In genomic region chr9:87500894-87501656, GRCh38 we compare ENCODE assay signal across 15 cellular contexts. TPM values are rescaled to one million over a fixed set of nuclear protein-coding genes. Genes with fewer than 3 reads are reported as not detected.
DNase-seq lines count a peak whose midpoint lies in the region; ATAC-seq, FAIRE-seq and TF ChIP-seq lines count a peak whose summit lies in the region.
"Had no signal": no experiment of that assay in that cellular context is flagged by ENCODE, and none has a peak within 500 bp of the region (broad histone marks: within the 10 kb centered on the region; RNA-seq: fewer than 3 reads in every experiment).

No MANE protein-coding gene starts in this region.

- no peak overlapping the region for H2BK12ac ChIP-seq in trophoblast cell (ENCODE audit: low read length)

- H2BK5ac ChIP-seq in trophoblast cell (ENCODE audit: low read depth, low read length, poor library complexity): no peak overlapping the region

- no peak overlapping the region for H2BK120ac ChIP-seq in trophoblast cell (ENCODE audit: insufficient read depth, low read length, poor library complexity)

- peak overlapping the region; percentile 79 for H3K4me2 ChIP-seq in A549
- peak overlapping the region; percentile 98; the same call in 1 of the 2 replicates for H3K4me2 ChIP-seq in MM.1S (ENCODE audit: low read depth, low read length)
- H3K4me2 ChIP-seq in endothelial cell of umbilical vein (ENCODE audit: insufficient read depth, low read length): peak overlapping the region; percentile 99
- peak overlapping the region; percentile 99 for H3K4me2 ChIP-seq in neural cell (ENCODE audit: low read length)
- H3K4me2 ChIP-seq in trophoblast cell (ENCODE audit: low read length): no peak overlapping the region

- FAIRE-seq in A549 (lab: Jason Lieb, UNC): no peak
- FAIRE-seq in endothelial cell of umbilical vein (lab: Jason Lieb, UNC): no peak
- FAIRE-seq: GM12892, kidney had no signal

- H4K91ac ChIP-seq in trophoblast cell (ENCODE audit: low read depth, low read length): no peak overlapping the region

- H3K14ac ChIP-seq in trophoblast cell (ENCODE audit: low read length): no peak overlapping the region

- H3F3A ChIP-seq in MM.1S (ENCODE audit: insufficient read depth, low read length) (peaks cover 29% of the 10 kb centered on the region), neural cell (ENCODE audit: insufficient read depth, low read length, poor library complexity, severe bottlenecking) (peaks cover 5% of the 10 kb centered on the region)

- no peak overlapping the region for H3K9ac ChIP-seq in MM.1S (ENCODE audit: low read length)
- H3K9ac ChIP-seq in endothelial cell of umbilical vein (replicated peaks; ENCODE audit: extremely low read depth, insufficient read depth, low read length): no peak overlapping the region
- H3K9ac ChIP-seq in neural cell (ENCODE audit: low read length): no peak overlapping the region
- no peak overlapping the region for H3K9ac ChIP-seq in trophoblast cell (ENCODE audit: low read length)
- H3K9ac ChIP-seq: GM23248 had no signal

- no peak overlapping the region for H3K23ac ChIP-seq in trophoblast cell (ENCODE audit: low read length)

- no peak for DNase-seq in A549 (ENCODE audit: low read depth in 1 of 2, low spot score in 1 of 2)
- no peak for DNase-seq in MM.1S
- DNase-seq in endothelial cell of umbilical vein (ENCODE audit: low read depth, low spot score): no peak
- no peak for DNase-seq in trophoblast cell
- DNase-seq in cortex of kidney (lab: John Stamatoyannopoulos, UW): no peak
- DNase-seq in NCI-H524 (lab: John Stamatoyannopoulos, UW): no peak
- DNase-seq: activated CD4-positive, CD25-positive, alpha-beta regulatory T cell treated with anti-CD3 and anti-CD28 coated beads, Interleukin-2, amount 50 U/mL, for 72 hours; CD8-positive, alpha-beta memory T cell; heart right ventricle; kidney; NCI-H1436 had no signal

- no TSS peak for BruUV-seq in endothelial cell of umbilical vein (replicated peaks; lab: Mats Ljungman, UMichigan)

- H3K9me3 ChIP-seq in A549 (no peaks in the 10 kb centered on the region), MM.1S (replicated peaks; ENCODE audit: insufficient read depth, low read length) (no peaks in the 10 kb centered on the region), endothelial cell of umbilical vein (replicated peaks; ENCODE audit: control insufficient read depth, insufficient read depth, low read length) (no peaks in the 10 kb centered on the region), neural cell (ENCODE audit: low read length) (no peaks in the 10 kb centered on the region), trophoblast cell (ENCODE audit: insufficient read depth, low read depth, low read length) (no peaks in the 10 kb centered on the region)
- H3K9me3 ChIP-seq: heart right ventricle had no signal

- CTCF ChIA-PET in A549 (lab: Yijun Ruan, JAX) (interaction anchor here (0.6 to 1.3 kb wide), 2 partner anchors 164 to 1021 kb away, joined by 3 read pairs; no protein-coding TSS in a partner anchor), endothelial cell of umbilical vein (lab: Charles Lee) (interaction anchor here (1.5 kb wide), 1 partner anchor 44 kb away, joined by 4 read pairs; no protein-coding TSS in a partner anchor)

- no peak overlapping the region for H3K18ac ChIP-seq in trophoblast cell (ENCODE audit: low read length)

- no peak for TF ChIP-seq CTCF in A549 (IDR thresholded peaks at IDR 0.05)
- no peak for TF ChIP-seq CTCF in MM.1S (IDR thresholded peaks at IDR 0.05; ENCODE audit: low read length)
- no peak for TF ChIP-seq CTCF in endothelial cell of umbilical vein (IDR thresholded peaks at IDR 0.05; ENCODE audit: extremely low read depth in 1 of 2, insufficient read depth in 1 of 2, low read depth in 1 of 2, low read length in 2 of 2)
- TF ChIP-seq CTCF in neural cell (IDR thresholded peaks at IDR 0.05; ENCODE audit: poor library complexity, severe bottlenecking): no peak

- H3K27me3 ChIP-seq in MM.1S (replicated peaks; ENCODE audit: insufficient read depth, low read length) (no peaks in the 10 kb centered on the region), endothelial cell of umbilical vein (ENCODE audit: control insufficient read depth in 2 of 2, insufficient read depth in 2 of 2, low read length in 2 of 2) (no peaks in the 10 kb centered on the region), neural cell (ENCODE audit: insufficient read depth, low read depth, low read length) (no peaks in the 10 kb centered on the region), trophoblast cell (ENCODE audit: insufficient read depth, low read length) (no peaks in the 10 kb centered on the region)

- no peak overlapping the region for H3K4ac ChIP-seq in trophoblast cell (ENCODE audit: low read depth, low read length)

- peaks cover 13% of the 10 kb centered on the region for H3K79me1 ChIP-seq in trophoblast cell (ENCODE audit: low read length)

- H3K79me2 ChIP-seq in MM.1S (ENCODE audit: low read length) (peaks cover 77% of the 10 kb centered on the region), endothelial cell of umbilical vein (ENCODE audit: control insufficient read depth, insufficient read depth, low read length) (peaks cover 46% of the 10 kb centered on the region), neural cell (replicated peaks; ENCODE audit: insufficient read depth, low read length) (peaks cover 58% of the 10 kb centered on the region), trophoblast cell (ENCODE audit: control insufficient read depth, insufficient read depth, low read length, poor library complexity) (peaks cover 14% of the 10 kb centered on the region)

- H4K8ac ChIP-seq in trophoblast cell (ENCODE audit: low read depth, low read length): no peak overlapping the region

- H3K36me3 ChIP-seq in MM.1S (replicated peaks; ENCODE audit: insufficient read depth, low read length) (no peaks in the 10 kb centered on the region), endothelial cell of umbilical vein (ENCODE audit: control insufficient read depth in 2 of 2, extremely low read depth in 1 of 2, insufficient read depth in 2 of 2, low read length in 2 of 2) (no peaks in the 10 kb centered on the region), neural cell (ENCODE audit: insufficient read depth, low read length) (peaks cover 2% of the 10 kb centered on the region), trophoblast cell (ENCODE audit: control insufficient read depth in 1 of 2, insufficient read depth in 2 of 2, low read length in 2 of 2) (peaks cover 2 to 5% of the 10 kb centered on the region in 2 experiments)
- H3K36me3 ChIP-seq: heart right ventricle had no signal

- H3K9me2 ChIP-seq in MM.1S (replicated peaks; ENCODE audit: insufficient read depth, low read length): no peaks in the 10 kb centered on the region
- H3K9me2 ChIP-seq in neural cell (ENCODE audit: insufficient read depth, low read length): no peaks in the 10 kb centered on the region

- TF ChIP-seq EP300 in A549 (IDR thresholded peaks at IDR 0.05) (no peak), neural cell (conservative IDR thresholded peaks at IDR 0.05; ENCODE audit: poor library complexity, severe bottlenecking) (no peak)

- H2AFZ ChIP-seq in MM.1S (ENCODE audit: low read length): no peak overlapping the region
- H2AFZ ChIP-seq in endothelial cell of umbilical vein (ENCODE audit: low read depth, low read length): no peak overlapping the region
- no peak overlapping the region for H2AFZ ChIP-seq in neural cell (ENCODE audit: low read depth, low read length)
- H2AFZ ChIP-seq in trophoblast cell (ENCODE audit: insufficient read depth, low read length, poor library complexity): no peak overlapping the region
- H2AFZ ChIP-seq: GM23248 had no signal

- dilution Hi-C loops in endothelial cell of umbilical vein (cut with MboI; ENCODE audit: extremely low pct_ligation_motif_present, low sequenced_read_pairs): no loop called here

- no peak overlapping the region for H3K4me3 ChIP-seq in A549
- 0 out of 2 replicates have a peak overlapping the region, but pooled peaks have one; percentile 0 for H3K4me3 ChIP-seq in MM.1S (ENCODE audit: low read length)
- H3K4me3 ChIP-seq in endothelial cell of umbilical vein (replicated peaks in 1 of 3; ENCODE audit: insufficient read depth in 1 of 3, low read depth in 1 of 3, low read length in 3 of 3): no peak overlapping the region
- peak overlapping the region; percentile 97 for H3K4me3 ChIP-seq in neural cell (ENCODE audit: low read length)
- H3K4me3 ChIP-seq in trophoblast cell (ENCODE audit: low read depth, low read length): no peak overlapping the region
- H3K4me3 ChIP-seq: GM23248 had no signal

- intact Hi-C loops in endothelial cell of umbilical vein (cut with micrococcal nuclease): loop anchor here (5.0 to 10.0 kb wide), 2 partner anchors 46 to 1274 kb away; no protein-coding TSS in a partner anchor

- ATAC-seq in A549: no peak
- ATAC-seq in GM18517 (IDR thresholded peaks at IDR 0.05; ENCODE audit: unreplicated experiment): no peak
- ATAC-seq: heart right ventricle had no signal

- WGBS in A549 (ENCODE audit: missing lambda C conversion rate): 93% methylated on average over 13 of the region's 13 CpGs
- WGBS in trophoblast cell (ENCODE audit: extremely low coverage, insufficient coverage, insufficient read length): no CpG with 5 or more reads among the region's 13 CpGs

- no peak overlapping the region for H4K12ac ChIP-seq in trophoblast cell (ENCODE audit: low read depth, low read length)

- no peak for TF ChIP-seq POLR2A in A549 (IDR thresholded peaks at IDR 0.05; ENCODE audit: low read length)
- no peak for TF ChIP-seq POLR2A in endothelial cell of umbilical vein (IDR thresholded peaks at IDR 0.05; ENCODE audit: low read depth, low read length)

- H2AK5ac ChIP-seq in trophoblast cell (ENCODE audit: low read length): no peak overlapping the region

- H3K27ac ChIP-seq in A549 (peak overlapping the region in 1 of 2 experiments; percentile 3; a peak in 3 of 6 replicates), MM.1S (ENCODE audit: low read length) (no peak overlapping the region), endothelial cell of umbilical vein (ENCODE audit: insufficient read depth, low read depth, low read length) (no peak overlapping the region), neural cell (ENCODE audit: low read length) (no peak overlapping the region), trophoblast cell (ENCODE audit: low read depth, low read length) (no peak overlapping the region)
- H3K27ac ChIP-seq: GM23248 had no signal

- H3K4me1 ChIP-seq in A549 (peaks cover 73% of the 10 kb centered on the region), MM.1S (ENCODE audit: low read length) (peaks cover 11% of the 10 kb centered on the region; the same call in 1 of the 2 replicates), endothelial cell of umbilical vein (ENCODE audit: control insufficient read depth, extremely low read depth, insufficient read depth, low read length) (peaks cover 58% of the 10 kb centered on the region), trophoblast cell (ENCODE audit: control insufficient read depth in 1 of 2, insufficient read depth in 2 of 2, low read length in 2 of 2) (peaks cover 0 to 2% of the 10 kb centered on the region in 2 experiments)

- POLR2A ChIA-PET in A549 (lab: Yijun Ruan, JAX): no interaction called here
- POLR2A ChIA-PET in endothelial cell of umbilical vein (lab: Charles Lee): no interaction called here

- H3K9me1 ChIP-seq in endothelial cell of umbilical vein (replicated peaks; ENCODE audit: control insufficient read depth, extremely low read depth, insufficient read depth, low read length): no peaks in the 10 kb centered on the region

- H4K20me1 ChIP-seq in MM.1S (ENCODE audit: insufficient read depth, low read length): no peaks in the 10 kb centered on the region
- H4K20me1 ChIP-seq in endothelial cell of umbilical vein (replicated peaks; ENCODE audit: control insufficient read depth, extremely low read depth, insufficient read depth, low read length): no peaks in the 10 kb centered on the region
- H4K20me1 ChIP-seq in neural cell (ENCODE audit: insufficient read depth): no peaks in the 10 kb centered on the region

- no peak for TF ChIP-seq RAD21 in A549 (conservative IDR thresholded peaks at IDR 0.05 in 1 of 2, IDR thresholded peaks at IDR 0.05 in 1 of 2)
- no peak for TF ChIP-seq RAD21 in neural cell (conservative IDR thresholded peaks at IDR 0.05)

RNA-seq across cellular contexts. Expression of gene DAPK1, which starts 3.4 kb away (rescaled TPM):
- polyA plus RNA-seq in A549 (2011; rRNA removed) (67.2 and 68.5 TPM in 2 replicates), A549 (2017; fragmentation: RNase III; extraction: RNeasy Plus Mini Kit Qiagen cat#74134 plus additional on column Dnase treatment) (46.1 to 57.0 TPM (median 55.2 TPM) in 3 replicates), endothelial cell of umbilical vein (56.7 and 58.9 TPM in 2 replicates), neural cell (45.0 and 57.3 TPM in 2 replicates)
- 26.3 and 30.4 TPM in 2 replicates for polyA plus RNA-seq in A549 (2012; cell fraction: cytosol; rRNA removed)
- 53.4 and 54.0 TPM in 2 replicates for polyA plus RNA-seq in A549 (2012; cell fraction: nucleus; rRNA removed)
- 145 and 155 TPM in 2 replicates for polyA minus RNA-seq in A549 (2011; rRNA and poly(A)+ RNA removed)
- total RNA-seq in endothelial cell of umbilical vein: 93.4 and 119 TPM in 2 replicates
- 49.4 and 50.2 TPM in 2 replicates for polyA plus RNA-seq in endothelial cell of umbilical vein (2011; cell fraction: cytosol; rRNA removed)
- polyA plus RNA-seq in endothelial cell of umbilical vein (2011; cell fraction: nucleus; rRNA removed): 207 and 208 TPM in 2 replicates
- 43.2 and 48.0 TPM in 2 replicates for polyA plus RNA-seq in endothelial cell of umbilical vein (2012)
- polyA minus RNA-seq in endothelial cell of umbilical vein (214 and 217 TPM in 2 replicates), neural cell (90.8 and 92.6 TPM in 2 replicates)
- 3.2 TPM for polyA minus RNA-seq in endothelial cell of umbilical vein (2011; cell fraction: cytosol; rRNA and poly(A)+ RNA removed)
- 218 and 257 TPM in 2 replicates for polyA minus RNA-seq in endothelial cell of umbilical vein (2011; cell fraction: nucleus; rRNA and poly(A)+ RNA removed)
- polyA plus RNA-seq in trophoblast cell (2013): 19.7 and 20.7 TPM in 2 replicates
- polyA plus RNA-seq: CD8-positive, alpha-beta memory T cell had no signal

Comparison
In these comparisons a context has a peak if more than half of its experiments do, and no peak if none do; other contexts are left out.
1. H3K4me3 ChIP-seq: peak in MM.1S (single experiment) and neural cell (single experiment); none in A549 (single experiment), endothelial cell of umbilical vein (0 of 3) and trophoblast cell (single experiment).